10 cellular contexts compared by ENCODE assay signal in genomic region chr12:6074394-6074793, GRCh38. TPM values are rescaled to one million over a fixed set of nuclear protein-coding genes. Genes with fewer than 3 reads are reported as not detected.
DNase-seq lines count a peak whose midpoint lies in the region; ATAC-seq, FAIRE-seq and TF ChIP-seq lines count a peak whose summit lies in the region.
"Had no signal": no experiment of that assay in that cellular context is flagged by ENCODE, and none has a peak within 500 bp of the region (broad histone marks: within the 10 kb centered on the region; RNA-seq: fewer than 3 reads in every experiment).

No MANE protein-coding gene starts in this region.

- H3K27me3 Mint-ChIP-seq in activated naive CD4-positive, alpha-beta T cell treated with anti-CD3 and anti-CD28 coated beads, Interleukin-2, amount 10 ng/mL, durations not matched to agents 7 days and 5 days, result peaks cover 81% of the 10 kb centered on the region
- peaks cover 53% of the 10 kb centered on the region for H3K27me3 Mint-ChIP-seq in activated CD4-positive, alpha-beta memory T cell treated with anti-CD3 and anti-CD28 coated beads, Interleukin-2, amount 10 ng/mL, durations not matched to agents 7 days and 5 days

- H3K4me3 Mint-ChIP-seq in activated naive CD4-positive, alpha-beta T cell treated with anti-CD3 and anti-CD28 coated beads, Interleukin-2, amount 10 ng/mL, durations not matched to agents 7 days and 5 days, result peak overlapping the region; percentile 75
- H3K4me3 Mint-ChIP-seq in activated CD4-positive, alpha-beta memory T cell treated with anti-CD3 and anti-CD28 coated beads, Interleukin-2, amount 10 ng/mL, durations not matched to agents 7 days and 5 days, result peak overlapping the region; percentile 67

- peaks cover 31% of the 10 kb centered on the region for H3K4me1 Mint-ChIP-seq in activated naive CD4-positive, alpha-beta T cell treated with anti-CD3 and anti-CD28 coated beads, Interleukin-2, amount 10 ng/mL, durations not matched to agents 7 days and 5 days
- peaks cover 32% of the 10 kb centered on the region for H3K4me1 Mint-ChIP-seq in activated CD4-positive, alpha-beta memory T cell treated with anti-CD3 and anti-CD28 coated beads, Interleukin-2, amount 10 ng/mL, durations not matched to agents 7 days and 5 days

- no peak for FAIRE-seq in GM12892 (lab: Jason Lieb, UNC)

- H3K9ac ChIP-seq in subcutaneous abdominal adipose tissue (ENCODE audit: low read length in 5 of 5), result no peak overlapping the region

- H3K36me3 Mint-ChIP-seq in activated naive CD4-positive, alpha-beta T cell treated with anti-CD3 and anti-CD28 coated beads, Interleukin-2, amount 10 ng/mL, durations not matched to agents 7 days and 5 days, result no peaks in the 10 kb centered on the region
- no peaks in the 10 kb centered on the region for H3K36me3 Mint-ChIP-seq in activated CD4-positive, alpha-beta memory T cell treated with anti-CD3 and anti-CD28 coated beads, Interleukin-2, amount 10 ng/mL, durations not matched to agents 7 days and 5 days (ENCODE audit: low read depth)

- CTCF ChIA-PET in activated naive CD4-positive, alpha-beta T cell treated with anti-CD3 and anti-CD28 coated beads, Interleukin-2, amount 10 ng/mL, durations not matched to agents 7 days and 5 days (lab: Charles Lee), result no interaction called here
- CTCF ChIA-PET in activated CD4-positive, alpha-beta memory T cell treated with anti-CD3 and anti-CD28 coated beads, Interleukin-2, amount 10 ng/mL, durations not matched to agents 7 days and 5 days (lab: Charles Lee), result interaction anchor here (0.8 kb wide), 1 partner anchor 10 kb away, joined by 3 read pairs; no protein-coding TSS in a partner anchor

- peak overlapping the region; percentile 1 for H3K27ac ChIP-seq in subcutaneous abdominal adipose tissue (ENCODE audit: low read depth, low read length)

- DNase-seq in activated naive CD4-positive, alpha-beta T cell treated with anti-CD3 and anti-CD28 coated beads, Interleukin-2, amount 10 ng/mL, durations not matched to agents 7 days and 5 days, result peak; percentile 58
- no peak for DNase-seq in activated naive CD4-positive, alpha-beta T cell treated with anti-CD3 and anti-CD28 coated beads, Interleukin-2, amount 50 U/mL, for 16 hours
- DNase-seq in activated CD4-positive, alpha-beta memory T cell treated with anti-CD3 and anti-CD28 coated beads, Interleukin-2, amount 10 ng/mL, durations not matched to agents 7 days and 5 days, result peak; percentile 39
- DNase-seq in left kidney (ENCODE audit: low read depth, low spot score) (peak; percentile 57), amygdala (lab: John Stamatoyannopoulos, UW) (no peak), GM12892 (ENCODE audit: insufficient read length) (no peak)
- DNase-seq: NCI-H2227 treated with DMSO at 0.1 percent for 48 hours had no signal

- H3K9me3 Mint-ChIP-seq in activated naive CD4-positive, alpha-beta T cell treated with anti-CD3 and anti-CD28 coated beads, Interleukin-2, amount 10 ng/mL, durations not matched to agents 7 days and 5 days, result no peaks in the 10 kb centered on the region
- H3K9me3 Mint-ChIP-seq in activated CD4-positive, alpha-beta memory T cell treated with anti-CD3 and anti-CD28 coated beads, Interleukin-2, amount 10 ng/mL, durations not matched to agents 7 days and 5 days, result no peaks in the 10 kb centered on the region

- TF ChIP-seq POLR2A in GM12892 (IDR thresholded peaks at IDR 0.05; ENCODE audit: low read depth, low read length), result no peak

- peaks cover 4 to 75% (median 25%) of the 10 kb centered on the region in 5 donors for H3K4me1 ChIP-seq in subcutaneous abdominal adipose tissue (ENCODE audit: control insufficient read depth in 5 of 5, insufficient read depth in 5 of 5, low read length in 5 of 5)

- H3K27me3 ChIP-seq in subcutaneous abdominal adipose tissue (ENCODE audit: control insufficient read depth in 5 of 5, insufficient read depth in 4 of 5, low read length in 5 of 5), result peaks cover 0 to 13% (median 9%) of the 10 kb centered on the region in 5 donors
- H3K27me3 ChIP-seq: Peyer's patch had no signal

- peak overlapping the region; percentile 82 for H3K27ac Mint-ChIP-seq in activated naive CD4-positive, alpha-beta T cell treated with anti-CD3 and anti-CD28 coated beads, Interleukin-2, amount 10 ng/mL, durations not matched to agents 7 days and 5 days
- peak overlapping the region; percentile 37 for H3K27ac Mint-ChIP-seq in activated CD4-positive, alpha-beta memory T cell treated with anti-CD3 and anti-CD28 coated beads, Interleukin-2, amount 10 ng/mL, durations not matched to agents 7 days and 5 days

- H3K36me3 ChIP-seq in subcutaneous abdominal adipose tissue (ENCODE audit: control insufficient read depth in 5 of 5, insufficient read depth in 5 of 5, low read length in 5 of 5), result peaks cover 0 to 27% (median 14%) of the 10 kb centered on the region in 5 donors
- H3K36me3 ChIP-seq: Peyer's patch had no signal

- peak overlapping the region in 4 of 5 donors; percentile 29 to 51 (median 44) for H3K4me3 ChIP-seq in subcutaneous abdominal adipose tissue (ENCODE audit: low read depth in 1 of 5, low read length in 5 of 5)

- H3K9me3 ChIP-seq in subcutaneous abdominal adipose tissue (ENCODE audit: control insufficient read depth in 5 of 5, low read length in 5 of 5), result no peaks in the 10 kb centered on the region
- H3K9me3 ChIP-seq: Peyer's patch had no signal

- POLR2A ChIA-PET in activated CD4-positive, alpha-beta memory T cell treated with anti-CD3 and anti-CD28 coated beads, Interleukin-2, amount 10 ng/mL, durations not matched to agents 7 days and 5 days (lab: Charles Lee), result no interaction called here

- ATAC-seq in HG03097 (IDR thresholded peaks at IDR 0.05; ENCODE audit: low FRiP score, unreplicated experiment), result no peak

RNA-seq across cellular contexts. Expression of gene VWF, which starts 50.1 kb away (rescaled TPM):
- not detected for total RNA-seq in activated CD4-positive, alpha-beta memory T cell treated with anti-CD3 and anti-CD28 coated beads, Interleukin-2, amount 10 ng/mL, durations not matched to agents 7 days and 5 days
- not detected for polyA plus RNA-seq in GM12892 (2012; ENCODE audit: missing spikeins)

Comparison
In these comparisons a context has a peak if more than half of its experiments do, and no peak if none do; other contexts are left out.
1. DNase-seq: peak in activated naive CD4-positive, alpha-beta T cell treated with anti-CD3 and anti-CD28 coated beads, Interleukin-2, amount 10 ng/mL, durations not matched to agents 7 days and 5 days (single experiment), activated CD4-positive, alpha-beta memory T cell treated with anti-CD3 and anti-CD28 coated beads, Interleukin-2, amount 10 ng/mL, durations not matched to agents 7 days and 5 days (single experiment) and left kidney (single experiment); none in activated naive CD4-positive, alpha-beta T cell treated with anti-CD3 and anti-CD28 coated beads, Interleukin-2, amount 50 U/mL, for 16 hours (single experiment), amygdala (0 of 56) and GM12892 (single experiment).